ENCODE assay signal across 16 cellular contexts in genomic region chr12:119843100-119843499, GRCh38. TPM values are rescaled to one million over a fixed set of nuclear protein-coding genes. Genes with fewer than 3 reads are reported as not detected.
A peak's percentile ranks its signal among the peaks of the same experiment; 100 is the strongest.
DNase-seq lines count a peak whose midpoint lies in the region; TF ChIP-seq lines count a peak whose summit lies in the region.
"Had no signal": no experiment of that assay in that cellular context is flagged by ENCODE, and none has a peak within 500 bp of the region (broad histone marks: within the 10 kb centered on the region; RNA-seq: fewer than 3 reads in every experiment).

No MANE protein-coding gene starts in this region.

- intact Hi-C loops in MCF 10A (cut with micrococcal nuclease), result no loop called here
- intact Hi-C loops in breast epithelium (cut with DNase I; ENCODE audit: low total_unique reads), result no loop called here
- intact Hi-C loops in activated CD4-positive, alpha-beta memory T cell treated with anti-CD3 and anti-CD28 coated beads for 36 hours (cut with micrococcal nuclease), result no loop called here

- H3K27ac ChIP-seq in breast epithelium (no peak overlapping the region), fibroblast of lung (ENCODE audit: insufficient read depth, low read length) (no peak overlapping the region)
- H3K27ac ChIP-seq: colonic mucosa, epithelial cell of prostate, spleen, WERI-Rb-1 had no signal

- H3K27me3 Mint-ChIP-seq in MCF 10A (ENCODE audit: insufficient read depth, unreplicated experiment), result no peaks in the 10 kb centered on the region
- no peaks in the 10 kb centered on the region for H3K27me3 Mint-ChIP-seq in activated CD4-positive, alpha-beta memory T cell treated with anti-CD3 and anti-CD28 coated beads for 36 hours
- H3K27me3 Mint-ChIP-seq: activated naive CD4-positive, alpha-beta T cell treated with anti-CD3 and anti-CD28 coated beads, Interleukin-2, amount 50 U/mL, for 24 hours had no signal

- no peak for TF ChIP-seq POLR2A in breast epithelium (IDR thresholded peaks at IDR 0.05)

- TF ChIP-seq CTCF in MCF 10A (IDR thresholded peaks at IDR 0.05; ENCODE audit: unreplicated experiment) (no peak), breast epithelium (IDR thresholded peaks at IDR 0.05) (no peak), fibroblast of lung (conservative IDR thresholded peaks at IDR 0.05 in 1 of 2, IDR thresholded peaks at IDR 0.05 in 1 of 2; ENCODE audit: low read depth in 1 of 2, low read length in 2 of 2) (no peak)

- H4K20me1 ChIP-seq in fibroblast of lung (ENCODE audit: control insufficient read depth, extremely low read depth, insufficient read depth, low read length), result no peaks in the 10 kb centered on the region

- CTCF ChIA-PET in MCF 10A (lab: Yijun Ruan, JAX), result no interaction called here
- CTCF ChIA-PET in activated CD4-positive, alpha-beta memory T cell treated with anti-CD3 and anti-CD28 coated beads for 36 hours (lab: Charles Lee), result no interaction called here

- H3K4me3 Mint-ChIP-seq in MCF 10A (ENCODE audit: unreplicated experiment), result no peak overlapping the region
- no peak overlapping the region for H3K4me3 Mint-ChIP-seq in activated CD4-positive, alpha-beta memory T cell treated with anti-CD3 and anti-CD28 coated beads for 36 hours
- H3K4me3 Mint-ChIP-seq: activated naive CD4-positive, alpha-beta T cell treated with anti-CD3 and anti-CD28 coated beads, Interleukin-2, amount 50 U/mL, for 24 hours had no signal

- H3K4me3 ChIP-seq in breast epithelium, result no peak overlapping the region
- no peak overlapping the region for H3K4me3 ChIP-seq in fibroblast of lung (replicated peaks in 1 of 4; ENCODE audit: control extremely low read depth in 1 of 4, insufficient read depth in 1 of 4, low read depth in 3 of 4, low read length in 4 of 4)
- H3K4me3 ChIP-seq: colonic mucosa, spleen had no signal

- H3K36me3 Mint-ChIP-seq in MCF 10A (ENCODE audit: insufficient read depth, unreplicated experiment), result peaks cover 15% of the 10 kb centered on the region
- peaks cover 32% of the 10 kb centered on the region for H3K36me3 Mint-ChIP-seq in activated CD4-positive, alpha-beta memory T cell treated with anti-CD3 and anti-CD28 coated beads for 36 hours

- peaks cover 14% of the 10 kb centered on the region for H3K79me2 ChIP-seq in fibroblast of lung (ENCODE audit: control insufficient read depth, insufficient read depth, low read length)

- H3K4me1 ChIP-seq in breast epithelium (no peaks in the 10 kb centered on the region), fibroblast of lung (ENCODE audit: control insufficient read depth, extremely low read depth, insufficient read depth, low read length) (no peaks in the 10 kb centered on the region)
- H3K4me1 ChIP-seq: colonic mucosa, spleen had no signal

- no peaks in the 10 kb centered on the region for H3K9me3 Mint-ChIP-seq in MCF 10A (ENCODE audit: unreplicated experiment)
- peaks cover 8% of the 10 kb centered on the region for H3K9me3 Mint-ChIP-seq in activated CD4-positive, alpha-beta memory T cell treated with anti-CD3 and anti-CD28 coated beads for 36 hours
- H3K9me3 Mint-ChIP-seq: activated naive CD4-positive, alpha-beta T cell treated with anti-CD3 and anti-CD28 coated beads, Interleukin-2, amount 50 U/mL, for 24 hours had no signal

- DNase-seq in MCF 10A (ENCODE audit: unreplicated experiment) (peak; percentile 82), breast epithelium (ENCODE audit: low spot score in 2 of 2) (no peak), NCI-H524 treated with DMSO at 0.1 percent for 48 hours (lab: John Stamatoyannopoulos, UW) (peak; percentile 74), fibroblast of lung (ENCODE audit: low read depth in 2 of 2) (peak; percentile 47 to 64), smooth muscle cell of the brain vasculature (ENCODE audit: low read depth, low spot score) (peak; percentile 21), SHP77 treated with DMSO at 0.1 percent for 48 hours (lab: John Stamatoyannopoulos, UW) (no peak), NCI-H526 treated with DMSO at 0.1 percent for 48 hours (lab: John Stamatoyannopoulos, UW) (no peak)
- DNase-seq in activated CD4-positive, alpha-beta memory T cell treated with anti-CD3 and anti-CD28 coated beads for 36 hours, result no peak
- DNase-seq: activated CD8-positive, alpha-beta memory T cell treated with anti-CD3 and anti-CD28 coated beads, Interleukin-2, amount 50 U/mL, for 4 hours; colonic mucosa; KG1; NCI-H1694; spleen; WERI-Rb-1 had no signal

- POLR2A ChIA-PET in MCF 10A (lab: Yijun Ruan, JAX), result no interaction called here
- POLR2A ChIA-PET in activated CD4-positive, alpha-beta memory T cell treated with anti-CD3 and anti-CD28 coated beads for 36 hours (lab: Charles Lee), result no interaction called here

- H3K36me3 ChIP-seq in breast epithelium (no peaks in the 10 kb centered on the region), fibroblast of lung (ENCODE audit: control insufficient read depth, insufficient read depth, low read length) (peaks cover 2% of the 10 kb centered on the region)
- H3K36me3 ChIP-seq: colonic mucosa had no signal

- no peaks in the 10 kb centered on the region for H3K9me3 ChIP-seq in breast epithelium
- H3K9me3 ChIP-seq in fibroblast of lung (ENCODE audit: control insufficient read depth, insufficient read depth, low read depth, low read length), result no peaks in the 10 kb centered on the region
- H3K9me3 ChIP-seq: colonic mucosa had no signal

- H3K4me1 Mint-ChIP-seq in MCF 10A (ENCODE audit: insufficient read depth, unreplicated experiment), result peaks cover 9% of the 10 kb centered on the region
- no peaks in the 10 kb centered on the region for H3K4me1 Mint-ChIP-seq in activated CD4-positive, alpha-beta memory T cell treated with anti-CD3 and anti-CD28 coated beads for 36 hours (ENCODE audit: low read depth)
- H3K4me1 Mint-ChIP-seq: activated naive CD4-positive, alpha-beta T cell treated with anti-CD3 and anti-CD28 coated beads, Interleukin-2, amount 50 U/mL, for 24 hours had no signal

- no peak overlapping the region for H2AFZ ChIP-seq in fibroblast of lung (ENCODE audit: low read length)

- no peak overlapping the region for H3K4me2 ChIP-seq in fibroblast of lung (ENCODE audit: extremely low read depth, insufficient read depth, low read length)

- no peak overlapping the region for H3K9ac ChIP-seq in fibroblast of lung (ENCODE audit: insufficient read depth, low read length)

- no TSS peak for BruUV-seq in MCF 10A (replicated peaks; lab: Mats Ljungman, UMichigan)

- H3K27ac Mint-ChIP-seq in MCF 10A (ENCODE audit: low read depth, unreplicated experiment), result no peak overlapping the region
- H3K27ac Mint-ChIP-seq in activated CD4-positive, alpha-beta memory T cell treated with anti-CD3 and anti-CD28 coated beads for 36 hours, result no peak overlapping the region
- H3K27ac Mint-ChIP-seq: activated naive CD4-positive, alpha-beta T cell treated with anti-CD3 and anti-CD28 coated beads, Interleukin-2, amount 50 U/mL, for 24 hours had no signal

- H3K27me3 ChIP-seq in breast epithelium (no peaks in the 10 kb centered on the region), fibroblast of lung (ENCODE audit: control insufficient read depth, insufficient read depth, low read length) (no peaks in the 10 kb centered on the region)
- H3K27me3 ChIP-seq: colonic mucosa, spleen had no signal

RNA-seq across cellular contexts. Expression of gene CIT, which starts 34.0 kb away (rescaled TPM):
- total RNA-seq in MCF 10A (2022) (22.8 and 25.0 TPM in 2 replicates), breast epithelium (1 to 10 TPM; 1.3 to 9.5 (median 2.4) TPM), fibroblast of lung (4.6 and 25.4 TPM in 2 replicates)
- polyA plus RNA-seq in fibroblast of lung, result 6.8 and 26.4 TPM in 2 replicates
- polyA plus RNA-seq in fibroblast of lung (2012), result 6.0 and 20.5 TPM in 2 replicates
- 14.7 and 75.2 TPM in 2 replicates for polyA minus RNA-seq in fibroblast of lung (ENCODE audit: low replicate concordance)
- total RNA-seq in activated CD4-positive, alpha-beta memory T cell treated with anti-CD3 and anti-CD28 coated beads for 36 hours, result 10 to 100 TPM; 57.5 to 61.7 TPM

Comparison
In these comparisons a context has a peak if more than half of its experiments do, and no peak if none do; other contexts are left out.
1. DNase-seq: peak in MCF 10A (single experiment), NCI-H524 treated with DMSO at 0.1 percent for 48 hours (single experiment), fibroblast of lung (2 of 2) and smooth muscle cell of the brain vasculature (single experiment); none in breast epithelium (0 of 2), SHP77 treated with DMSO at 0.1 percent for 48 hours (single experiment), NCI-H526 treated with DMSO at 0.1 percent for 48 hours (single experiment) and activated CD4-positive, alpha-beta memory T cell treated with anti-CD3 and anti-CD28 coated beads for 36 hours (single experiment).